Comparison of ENCODE assay signal across 19 cellular contexts in the genomic region with DNA sequence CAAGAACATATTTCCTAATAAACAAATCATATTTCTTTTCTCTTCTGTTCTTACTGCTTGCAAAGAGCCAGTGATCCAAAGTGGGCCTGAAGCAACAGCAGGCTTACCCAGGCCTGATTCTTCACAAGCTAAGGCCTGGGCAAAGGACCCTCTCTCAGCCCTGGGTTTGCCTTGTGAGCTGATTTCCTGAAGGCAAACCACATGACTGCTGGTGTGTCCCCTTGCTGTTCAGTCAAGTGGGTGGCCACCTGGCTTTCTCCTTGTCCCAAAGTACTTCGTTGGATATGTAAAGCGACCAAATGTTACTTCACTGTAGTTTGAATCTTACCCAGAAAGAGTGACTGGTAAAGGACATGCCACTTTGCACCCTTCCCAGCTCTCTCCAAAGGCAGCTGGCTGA.
DNase-seq lines count a peak whose midpoint lies in the region; ATAC-seq and TF ChIP-seq lines count a peak whose summit lies in the region.
"Had no signal": no experiment of that assay in that cellular context is flagged by ENCODE, and none has a peak within 500 bp of the region (broad histone marks: within the 10 kb centered on the region; RNA-seq: fewer than 3 reads in every experiment).

No MANE protein-coding gene starts in this region.

- H3K27me3 ChIP-seq in cardiac muscle cell (no peaks in the 10 kb centered on the region), right cardiac atrium (ENCODE audit: control insufficient read depth, insufficient read depth) (no peaks in the 10 kb centered on the region), upper lobe of right lung (no peaks in the 10 kb centered on the region)
- H3K27me3 ChIP-seq: brain microvascular endothelial cell, thyroid gland had no signal

- H3K4me3 Mint-ChIP-seq in brain: no peak overlapping the region
- peak overlapping the region in 7 of 8 donors; percentile 42 to 88 (median 56) for H3K4me3 Mint-ChIP-seq in naive B cell
- H3K4me3 Mint-ChIP-seq in activated T-cell treated with anti-CD3 and anti-CD28 coated beads, Interleukin-2, amount 50 U/mL, for 72 hours: no peak overlapping the region
- H3K4me3 Mint-ChIP-seq: CD8-positive, alpha-beta T cell; T-helper 2 cell treated with Interferon-gamma antibody and Interleukin-4, amounts not matched to agents 5 μg/mL and 100 μg/mL, for 36 hours had no signal

- H3K36me3 Mint-ChIP-seq in brain: no peaks in the 10 kb centered on the region
- peaks cover 0 to 9% of the 10 kb centered on the region in 2 donors for H3K36me3 Mint-ChIP-seq in naive B cell
- H3K36me3 Mint-ChIP-seq in activated T-cell treated with anti-CD3 and anti-CD28 coated beads, Interleukin-2, amount 50 U/mL, for 72 hours (ENCODE audit: insufficient read depth in 2 of 2): no peaks in the 10 kb centered on the region
- H3K36me3 Mint-ChIP-seq: CD8-positive, alpha-beta T cell had no signal

- no peaks in the 10 kb centered on the region for H3K9me3 Mint-ChIP-seq in brain
- H3K9me3 Mint-ChIP-seq in naive B cell: peaks cover 0 to 4% (median 0%) of the 10 kb centered on the region in 7 donors
- H3K9me3 Mint-ChIP-seq in activated T-cell treated with anti-CD3 and anti-CD28 coated beads, Interleukin-2, amount 50 U/mL, for 72 hours: no peaks in the 10 kb centered on the region
- H3K9me3 Mint-ChIP-seq: CD8-positive, alpha-beta T cell; T-helper 2 cell treated with Interferon-gamma antibody and Interleukin-4, amounts not matched to agents 5 μg/mL and 100 μg/mL, for 36 hours had no signal

- H3K27ac Mint-ChIP-seq in brain (peak overlapping the region in 3 of 5 experiments; percentile 76 to 93 (median 90)), naive B cell (peak overlapping the region; percentile 93 to 98 (median 97))
- no peak overlapping the region for H3K27ac Mint-ChIP-seq in activated T-cell treated with anti-CD3 and anti-CD28 coated beads, Interleukin-2, amount 50 U/mL, for 72 hours
- H3K27ac Mint-ChIP-seq: CD8-positive, alpha-beta T cell; T-helper 2 cell treated with Interferon-gamma antibody and Interleukin-4, amounts not matched to agents 5 μg/mL and 100 μg/mL, for 36 hours had no signal

- ATAC-seq in right cardiac atrium: no peak
- ATAC-seq in naive B cell (ENCODE audit: low read depth in 2 of 2): no peak
- ATAC-seq in upper lobe of right lung: no peak
- no peak for ATAC-seq in GM19395 (IDR thresholded peaks at IDR 0.05; ENCODE audit: unreplicated experiment)
- no peak for ATAC-seq in activated T-cell treated with anti-CD3 and anti-CD28 coated beads, Interleukin-2, amount 50 U/mL, for 72 hours (replicated peaks in 1 of 2)
- ATAC-seq: activated CD4-positive, CD25-positive, alpha-beta regulatory T cell treated with anti-CD3 and anti-CD28 coated beads, Interleukin-2, amount 50 U/mL, for 24 hours; CD8-positive, alpha-beta T cell; left cardiac atrium had no signal

- H3K4me1 ChIP-seq in cardiac muscle cell (ENCODE audit: low read depth): peaks cover 85% of the 10 kb centered on the region
- H3K4me1 ChIP-seq in right cardiac atrium (ENCODE audit: control insufficient read depth, insufficient read depth, low read length): peaks cover 9% of the 10 kb centered on the region
- H3K4me1 ChIP-seq in upper lobe of right lung: peaks cover 61% of the 10 kb centered on the region

- TF ChIP-seq CTCF in cardiac muscle cell (IDR thresholded peaks at IDR 0.05; ENCODE audit: low read depth, low read length) (no peak), brain (conservative IDR thresholded peaks at IDR 0.05) (no peak), upper lobe of right lung (IDR thresholded peaks at IDR 0.05) (no peak)

- WGBS in right cardiac atrium: 94% methylated on average over 2 of the region's 2 CpGs

- H3K36me3 ChIP-seq in cardiac muscle cell: no peaks in the 10 kb centered on the region
- H3K36me3 ChIP-seq in upper lobe of right lung: no peaks in the 10 kb centered on the region
- H3K36me3 ChIP-seq: brain microvascular endothelial cell, thyroid gland had no signal

- intact Hi-C loops in right cardiac atrium (cut with DNase I): loop anchor here in 2 of 4 donors (10.0 kb wide), 4 partner anchors 55 to 385 kb away; no protein-coding TSS in a partner anchor
- intact Hi-C loops in upper lobe of right lung (cut with DNase I): no loop called here

- H3K9me3 ChIP-seq in cardiac muscle cell (ENCODE audit: low read depth) (no peaks in the 10 kb centered on the region), right cardiac atrium (ENCODE audit: control insufficient read depth, low read length) (no peaks in the 10 kb centered on the region), upper lobe of right lung (no peaks in the 10 kb centered on the region)
- H3K9me3 ChIP-seq: thyroid gland had no signal

- H3K4me3 ChIP-seq in cardiac muscle cell (no peak overlapping the region), right cardiac atrium (ENCODE audit: low read length) (no peak overlapping the region), upper lobe of right lung (no peak overlapping the region)
- H3K4me3 ChIP-seq: thyroid gland had no signal

- DNase-seq in cardiac muscle cell (ENCODE audit: low read depth in 1 of 2, low spot score in 1 of 2) (no peak), right cardiac atrium (no peak), naive B cell (no peak), upper lobe of right lung (no peak), NCI-H69 (lab: John Stamatoyannopoulos, UW) (no peak)
- no peak for DNase-seq in activated T-cell treated with anti-CD3 and anti-CD28 coated beads, Interleukin-2, amount 50 U/mL, for 72 hours
- DNase-seq: activated CD8-positive, alpha-beta memory T cell treated with anti-CD3 and anti-CD28 coated beads, Interleukin-2, amount 50 U/mL, for 48 hours; activated naive CD4-positive, alpha-beta T cell treated with Interleukin-2 at 50 U/mL for 16 hours; brain microvascular endothelial cell; CD8-positive, alpha-beta T cell; H7; left cardiac atrium; NCI-H2081 treated with DMSO at 0.1 percent for 48 hours; NCI-H774; thyroid gland had no signal

- H3K27me3 Mint-ChIP-seq in brain (peaks cover 3% of the 10 kb centered on the region), naive B cell (no peaks in the 10 kb centered on the region)
- no peaks in the 10 kb centered on the region for H3K27me3 Mint-ChIP-seq in activated T-cell treated with anti-CD3 and anti-CD28 coated beads, Interleukin-2, amount 50 U/mL, for 72 hours (ENCODE audit: low read depth)

- H3K4me1 Mint-ChIP-seq in brain: peaks cover 96% of the 10 kb centered on the region
- H3K4me1 Mint-ChIP-seq in naive B cell: peaks cover 73 to 91% (median 83%) of the 10 kb centered on the region in 3 donors
- peaks cover 14% of the 10 kb centered on the region for H3K4me1 Mint-ChIP-seq in activated T-cell treated with anti-CD3 and anti-CD28 coated beads, Interleukin-2, amount 50 U/mL, for 72 hours (ENCODE audit: low read depth)

- H3K27ac ChIP-seq in cardiac muscle cell (peak overlapping the region; percentile 22), right cardiac atrium (ENCODE audit: low read length) (no peak overlapping the region), upper lobe of right lung (peak overlapping the region; percentile 12)
- H3K27ac ChIP-seq: brain microvascular endothelial cell had no signal

Comparison
In these comparisons a context has a peak if more than half of its experiments do, and no peak if none do; other contexts are left out.
1. H3K4me3 Mint-ChIP-seq: peak in naive B cell (7 of 8); none in brain (0 of 5) and activated T-cell treated with anti-CD3 and anti-CD28 coated beads, Interleukin-2, amount 50 U/mL, for 72 hours (0 of 2).